ENCODE assay signal across 1 cellular context in genomic region chr17:7484067-7484963, GRCh38.
TF ChIP-seq lines count a peak whose summit lies in the region.

POLR2A (plus strand) TSS chr17:7484366.

TF ChIP-seq in SK-N-SH, 30 proteins besides CTCF, POLR2A, EP300 and RAD21 (continued from another document):
- peak; percentile 84 for TF ChIP-seq REST (IDR thresholded peaks at IDR 0.05; ENCODE audit: low read depth, low read length)
- peak; percentile 83; the same call in 1 of the 2 replicates for TF ChIP-seq MAX (IDR thresholded peaks at IDR 0.05; ENCODE audit: low read depth)
- no peak for TF ChIP-seq EZH2phosphoT487 (IDR thresholded peaks at IDR 0.05; ENCODE audit: borderline replicate concordance, low read depth)
- TF ChIP-seq TAF1 (IDR thresholded peaks at IDR 0.05; ENCODE audit: borderline replicate concordance, low read depth, low read length), result peak; percentile 98
- TF ChIP-seq ELF1 (IDR thresholded peaks at IDR 0.05), result no peak
- no peak for TF ChIP-seq FOXM1 (IDR thresholded peaks at IDR 0.05; ENCODE audit: low read depth)
- TF ChIP-seq USF2 (IDR thresholded peaks at IDR 0.05; ENCODE audit: borderline replicate concordance, low read depth, low read length), result 0 out of 2 replicates have a peak, but pooled peaks have one; percentile 2
